ENCODE assay signal across 1 cellular context in the genomic region with DNA sequence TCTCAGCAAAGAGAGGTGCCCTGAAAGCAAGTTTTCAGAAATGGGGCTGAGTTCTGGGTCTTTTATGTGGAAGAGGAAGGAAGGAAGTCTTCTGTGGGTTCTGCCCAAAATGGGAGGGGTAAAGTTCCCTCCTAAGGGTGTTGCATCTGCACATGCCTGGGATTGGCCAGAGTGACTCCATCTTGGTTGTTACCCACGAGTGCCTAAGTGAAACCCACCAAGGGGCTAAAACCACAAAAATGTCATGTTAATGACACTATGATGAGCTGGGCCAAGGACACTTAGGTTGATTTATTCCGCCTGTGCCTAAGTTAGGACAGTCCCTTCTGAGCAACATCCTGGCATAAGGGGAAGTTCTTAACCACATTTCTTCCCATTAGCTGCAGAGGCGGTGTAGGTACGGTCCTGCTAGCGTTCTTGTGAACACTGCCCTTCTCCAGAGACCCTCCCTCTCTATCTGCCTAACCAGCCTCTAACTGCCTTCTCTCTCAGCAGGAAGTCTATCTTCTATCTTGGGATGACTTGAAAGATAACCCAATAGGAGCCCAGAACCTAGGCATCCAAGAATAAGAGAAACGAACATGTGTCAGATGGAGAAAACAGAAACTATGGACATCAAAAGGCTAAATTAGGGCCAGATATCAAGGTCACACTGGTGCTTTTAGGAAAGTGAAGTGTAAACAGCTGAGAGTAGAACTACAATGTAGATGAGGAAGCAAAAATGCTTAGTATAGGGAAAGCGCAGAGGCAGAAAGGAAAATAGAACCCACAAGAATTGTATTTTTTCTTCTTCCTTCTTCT.
TF ChIP-seq lines count a peak whose summit lies in the region.

No MANE protein-coding gene starts in this region.

TF ChIP-seq in K562, 482 proteins besides CTCF, POLR2A, EP300 and RAD21 (continued from another document):
- TF ChIP-seq, protein P1, sequence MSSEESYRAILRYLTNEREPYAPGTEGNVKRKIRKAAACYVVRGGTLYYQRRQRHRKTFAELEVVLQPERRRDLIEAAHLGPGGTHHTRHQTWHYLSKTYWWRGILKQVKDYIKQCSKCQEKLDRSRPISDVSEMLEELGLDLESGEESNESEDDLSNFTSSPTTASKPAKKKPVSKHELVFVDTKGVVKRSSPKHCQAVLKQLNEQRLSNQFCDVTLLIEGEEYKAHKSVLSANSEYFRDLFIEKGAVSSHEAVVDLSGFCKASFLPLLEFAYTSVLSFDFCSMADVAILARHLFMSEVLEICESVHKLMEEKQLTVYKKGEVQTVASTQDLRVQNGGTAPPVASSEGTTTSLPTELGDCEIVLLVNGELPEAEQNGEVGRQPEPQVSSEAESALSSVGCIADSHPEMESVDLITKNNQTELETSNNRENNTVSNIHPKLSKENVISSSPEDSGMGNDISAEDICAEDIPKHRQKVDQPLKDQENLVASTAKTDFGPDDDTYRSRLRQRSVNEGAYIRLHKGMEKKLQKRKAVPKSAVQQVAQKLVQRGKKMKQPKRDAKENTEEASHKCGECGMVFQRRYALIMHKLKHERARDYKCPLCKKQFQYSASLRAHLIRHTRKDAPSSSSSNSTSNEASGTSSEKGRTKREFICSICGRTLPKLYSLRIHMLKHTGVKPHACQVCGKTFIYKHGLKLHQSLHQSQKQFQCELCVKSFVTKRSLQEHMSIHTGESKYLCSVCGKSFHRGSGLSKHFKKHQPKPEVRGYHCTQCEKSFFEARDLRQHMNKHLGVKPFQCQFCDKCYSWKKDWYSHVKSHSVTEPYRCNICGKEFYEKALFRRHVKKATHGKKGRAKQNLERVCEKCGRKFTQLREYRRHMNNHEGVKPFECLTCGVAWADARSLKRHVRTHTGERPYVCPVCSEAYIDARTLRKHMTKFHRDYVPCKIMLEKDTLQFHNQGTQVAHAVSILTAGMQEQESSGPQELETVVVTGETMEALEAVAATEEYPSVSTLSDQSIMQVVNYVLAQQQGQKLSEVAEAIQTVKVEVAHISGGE (CRISPR knock-in tag; IDR thresholded peaks at IDR 0.05): peak in 1 of 3 experiments; percentile 52; a peak in 1 of 6 replicates
- TF ChIP-seq ZNF134 (CRISPR knock-in tag; conservative IDR thresholded peaks at IDR 0.05): peak; percentile 80
- TF ChIP-seq, protein P2, sequence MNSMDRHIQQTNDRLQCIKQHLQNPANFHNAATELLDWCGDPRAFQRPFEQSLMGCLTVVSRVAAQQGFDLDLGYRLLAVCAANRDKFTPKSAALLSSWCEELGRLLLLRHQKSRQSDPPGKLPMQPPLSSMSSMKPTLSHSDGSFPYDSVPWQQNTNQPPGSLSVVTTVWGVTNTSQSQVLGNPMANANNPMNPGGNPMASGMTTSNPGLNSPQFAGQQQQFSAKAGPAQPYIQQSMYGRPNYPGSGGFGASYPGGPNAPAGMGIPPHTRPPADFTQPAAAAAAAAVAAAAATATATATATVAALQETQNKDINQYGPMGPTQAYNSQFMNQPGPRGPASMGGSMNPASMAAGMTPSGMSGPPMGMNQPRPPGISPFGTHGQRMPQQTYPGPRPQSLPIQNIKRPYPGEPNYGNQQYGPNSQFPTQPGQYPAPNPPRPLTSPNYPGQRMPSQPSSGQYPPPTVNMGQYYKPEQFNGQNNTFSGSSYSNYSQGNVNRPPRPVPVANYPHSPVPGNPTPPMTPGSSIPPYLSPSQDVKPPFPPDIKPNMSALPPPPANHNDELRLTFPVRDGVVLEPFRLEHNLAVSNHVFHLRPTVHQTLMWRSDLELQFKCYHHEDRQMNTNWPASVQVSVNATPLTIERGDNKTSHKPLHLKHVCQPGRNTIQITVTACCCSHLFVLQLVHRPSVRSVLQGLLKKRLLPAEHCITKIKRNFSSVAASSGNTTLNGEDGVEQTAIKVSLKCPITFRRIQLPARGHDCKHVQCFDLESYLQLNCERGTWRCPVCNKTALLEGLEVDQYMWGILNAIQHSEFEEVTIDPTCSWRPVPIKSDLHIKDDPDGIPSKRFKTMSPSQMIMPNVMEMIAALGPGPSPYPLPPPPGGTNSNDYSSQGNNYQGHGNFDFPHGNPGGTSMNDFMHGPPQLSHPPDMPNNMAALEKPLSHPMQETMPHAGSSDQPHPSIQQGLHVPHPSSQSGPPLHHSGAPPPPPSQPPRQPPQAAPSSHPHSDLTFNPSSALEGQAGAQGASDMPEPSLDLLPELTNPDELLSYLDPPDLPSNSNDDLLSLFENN (IDR thresholded peaks at IDR 0.05; ENCODE audit: low read depth in 2 of 2, low read length in 2 of 2): no peak
